In the genomic region with DNA sequence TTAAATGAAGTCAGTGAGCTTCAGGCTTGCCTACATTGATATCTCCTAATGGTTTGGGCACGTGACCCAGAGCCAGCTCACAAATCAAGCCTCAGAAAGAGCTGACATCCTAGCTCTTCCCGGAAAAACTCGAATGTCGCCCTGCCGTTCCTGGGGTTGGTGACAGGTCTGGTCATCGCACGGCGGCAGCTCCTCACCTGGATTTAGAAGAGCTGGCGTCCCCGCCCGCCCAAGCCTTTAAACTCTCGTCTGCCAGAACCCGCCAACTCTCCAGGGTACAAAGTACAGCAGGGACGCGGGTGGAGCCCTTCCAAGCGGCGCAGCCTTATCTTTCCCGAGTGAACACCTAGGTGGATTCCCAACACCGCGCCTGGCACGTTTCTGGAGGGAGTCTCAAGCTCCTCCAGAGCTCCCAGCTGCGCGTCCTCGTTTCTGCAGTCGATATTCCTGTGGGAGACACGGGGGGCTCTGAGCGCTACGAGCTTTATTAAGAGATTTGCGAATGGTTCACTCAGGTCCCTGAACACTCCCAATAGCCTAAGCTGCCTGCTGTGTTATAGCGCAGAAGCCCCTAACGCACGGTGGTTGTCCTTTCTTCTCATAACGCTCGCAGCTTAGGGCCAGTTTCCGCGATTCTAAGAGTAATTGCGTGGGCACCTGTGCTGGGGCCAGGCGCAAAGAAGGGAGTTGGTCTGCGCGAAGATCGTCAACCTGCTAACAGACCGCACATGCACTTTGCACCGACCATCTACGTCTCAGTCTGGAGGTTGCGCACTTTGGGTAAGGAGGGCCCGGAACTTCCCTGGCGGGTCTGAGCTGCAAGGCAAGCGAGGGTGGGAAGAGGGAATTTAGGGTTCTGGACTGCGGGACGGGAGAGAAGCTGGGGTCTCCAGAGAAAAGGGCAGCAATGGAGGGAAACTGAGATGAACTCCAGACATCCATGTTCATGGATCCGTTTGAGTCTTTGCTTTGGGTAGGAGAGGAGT, we compare ENCODE assay signal across 8 cellular contexts. TPM values are rescaled to one million over a fixed set of nuclear protein-coding genes. Genes with fewer than 3 reads are reported as not detected.
DNase-seq lines count a peak whose midpoint lies in the region; ATAC-seq and TF ChIP-seq lines count a peak whose summit lies in the region.

A gene with protein sequence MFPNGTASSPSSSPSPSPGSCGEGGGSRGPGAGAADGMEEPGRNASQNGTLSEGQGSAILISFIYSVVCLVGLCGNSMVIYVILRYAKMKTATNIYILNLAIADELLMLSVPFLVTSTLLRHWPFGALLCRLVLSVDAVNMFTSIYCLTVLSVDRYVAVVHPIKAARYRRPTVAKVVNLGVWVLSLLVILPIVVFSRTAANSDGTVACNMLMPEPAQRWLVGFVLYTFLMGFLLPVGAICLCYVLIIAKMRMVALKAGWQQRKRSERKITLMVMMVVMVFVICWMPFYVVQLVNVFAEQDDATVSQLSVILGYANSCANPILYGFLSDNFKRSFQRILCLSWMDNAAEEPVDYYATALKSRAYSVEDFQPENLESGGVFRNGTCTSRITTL (plus strand): TSS at position 75 of the 986 bp plus-strand sequence. CDS start 1,486 bp downstream, outside the sequence.

- TF ChIP-seq CTCF in left ventricle myocardium inferior (IDR thresholded peaks at IDR 0.05; ENCODE audit: borderline replicate concordance) (no peak), retinal pigment epithelial cell (conservative IDR thresholded peaks at IDR 0.05; ENCODE audit: low read depth, low read length) (no peak)

- H3K9me3 ChIP-seq in T-helper 17 cell (ENCODE audit: control insufficient read depth, low read length, poor library complexity, severe bottlenecking), result no peaks in the 10 kb centered on the region
- peaks cover 15% of the 10 kb centered on the region for H3K9me3 ChIP-seq in left ventricle myocardium inferior (replicated peaks)
- no peaks in the 10 kb centered on the region for H3K9me3 ChIP-seq in MG63

- H3K27me3 Mint-ChIP-seq in T-helper 17 cell, result peaks cover 51% of the 10 kb centered on the region

- peaks cover 37% of the 10 kb centered on the region for H3K4me1 ChIP-seq in left ventricle myocardium inferior

- no peak for ATAC-seq in T-helper 17 cell
- no peak for ATAC-seq in GM21360 (IDR thresholded peaks at IDR 0.05; ENCODE audit: unreplicated experiment)

- H3K27ac Mint-ChIP-seq in T-helper 17 cell, result no peak within 1 kb of the TSS

- peak within 1 kb of the TSS; percentile 65 for H3K4me3 ChIP-seq in left ventricle myocardium inferior
- peak within 1 kb of the TSS; percentile 44 for H3K4me3 ChIP-seq in retinal pigment epithelial cell (ENCODE audit: low read length)
- no peak within 1 kb of the TSS for H3K4me3 ChIP-seq in MG63

- peaks cover 66% of the 10 kb centered on the region for H3K27me3 ChIP-seq in left ventricle myocardium inferior (ENCODE audit: low read depth)
- no peaks in the 10 kb centered on the region for H3K27me3 ChIP-seq in MG63

- H3K36me3 Mint-ChIP-seq in T-helper 17 cell (ENCODE audit: low read depth), result peaks cover 8% of the 10 kb centered on the region

- peaks cover 11% of the 10 kb centered on the region for H3K4me1 Mint-ChIP-seq in T-helper 17 cell

- H3K36me3 ChIP-seq in left ventricle myocardium inferior (no peaks in the 10 kb centered on the region), MG63 (no peaks in the 10 kb centered on the region)

- peak within 1 kb of the TSS; percentile 81 for H3K4me3 Mint-ChIP-seq in T-helper 17 cell

- DNase-seq in DMS53 treated with DMSO at 0.1 percent for 48 hours (lab: John Stamatoyannopoulos, UW; ENCODE audit: unreplicated experiment), result peak; percentile 26
- DNase-seq in T-helper 17 cell, result no peak
- no peak for DNase-seq in left ventricle myocardium inferior
- DNase-seq in retinal pigment epithelial cell (ENCODE audit: low read depth), result no peak
- DNase-seq in MG63, result no peak
- DNase-seq in NCI-H128 (lab: John Stamatoyannopoulos, UW; ENCODE audit: unreplicated experiment), result no peak
- DNase-seq in activated CD4-positive, alpha-beta T cell treated with anti-CD3 and anti-CD28 coated beads, Interleukin-2, amount 50 U/mL, for 4 hours, result no peak

- no peak within 1 kb of the TSS for H3K27ac ChIP-seq in left ventricle myocardium inferior (replicated peaks)

- intact Hi-C loops in left ventricle myocardium inferior (cut with micrococcal nuclease), result no loop called here

RNA-seq across cellular contexts. Expression of the gene that starts here (rescaled TPM):
- total RNA-seq in T-helper 17 cell (not detected), left ventricle myocardium inferior (0.69 TPM)
- total RNA-seq in MG63 (2014; rRNA removed; shearing (Covaris generic); ENCODE audit: low replicate concordance), result 0.07 and 0.92 TPM in 2 replicates
